Comparison of ENCODE assay signal across 21 cellular contexts in the genomic region with DNA sequence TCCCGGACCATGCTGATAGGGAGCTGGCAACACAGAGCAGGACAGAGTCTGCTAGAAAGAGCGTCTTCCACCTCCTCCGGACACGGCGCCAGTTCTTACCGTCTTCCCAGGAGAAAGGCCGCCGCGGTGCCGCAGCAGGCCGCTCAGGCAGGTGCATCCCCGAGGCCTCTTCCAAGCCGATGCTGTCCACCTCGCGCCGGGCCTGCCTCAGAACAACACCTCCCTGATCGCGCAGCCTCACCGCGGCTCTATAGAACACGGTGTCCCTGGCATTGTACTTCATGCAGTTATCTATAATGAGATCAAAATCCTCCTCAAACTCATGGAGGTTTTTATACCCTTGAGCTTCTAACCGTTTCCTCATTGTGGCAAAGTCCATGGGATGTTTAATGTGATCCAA.
"Had no signal": no experiment of that assay in that cellular context is flagged by ENCODE, and none has a peak within 500 bp of the region (broad histone marks: within the 10 kb centered on the region; RNA-seq: fewer than 3 reads in every experiment).

No MANE protein-coding gene starts in this region.

- H3K27me3 Mint-ChIP-seq: effector memory CD8-positive, alpha-beta T cell; memory B cell; type B pancreatic cell had no signal

- DNase-seq: cortex of kidney; effector memory CD8-positive, alpha-beta T cell; erythroblast; esophagus squamous epithelium; foreskin melanocyte; hypothalamus; natural killer cell; nucleus accumbens; stimulated activated CD4-positive, alpha-beta T cell treated with anti-CD3 and anti-CD28 coated beads, Interleukin-12 subunit alpha, Interleukin-12 subunit beta, amount 100 ng/mL, for 4 hours; stimulated activated CD4-positive, alpha-beta T cell treated with anti-CD3 and anti-CD28 coated beads, Interleukin-1b, Interleukin-23, amount 100 ng/mL, for 48 hours; stimulated activated CD4-positive, alpha-beta T cell treated with anti-CD3 and anti-CD28 coated beads, Interleukin-4, amount 100 ng/mL, for 1 hour; stimulated activated CD8-positive, alpha-beta memory T cell treated with anti-CD3 and anti-CD28 coated beads, Interleukin-4, amount 100 ng/mL, for 48 hours; stimulated activated naive CD4-positive, alpha-beta T cell treated with Interleukin-2 at 50 U/mL for 16 hours; stomach; thyroid gland had no signal

- H3K9me3 ChIP-seq: esophagus squamous epithelium, prostate gland, right atrium auricular region, stomach, thyroid gland had no signal

- H3K4me3 Mint-ChIP-seq: effector memory CD8-positive, alpha-beta T cell; memory B cell; natural killer cell; neural progenitor cell; type B pancreatic cell had no signal

- H3K27me3 ChIP-seq: esophagus squamous epithelium, neural progenitor cell, right atrium auricular region, stomach, thyroid gland had no signal

- ATAC-seq: effector memory CD8-positive, alpha-beta T cell; natural killer cell; sciatic nerve had no signal

- H3K9me3 Mint-ChIP-seq: effector memory CD8-positive, alpha-beta T cell; memory B cell; natural killer cell; neural progenitor cell; type B pancreatic cell had no signal

- H3K27ac ChIP-seq: esophagus squamous epithelium, neural progenitor cell, prostate gland, right atrium auricular region, stomach, thyroid gland had no signal

- H3K27ac Mint-ChIP-seq: memory B cell, neural progenitor cell, type B pancreatic cell had no signal
